In genomic region chr5:134506054-134507039, GRCh38 we compare ENCODE assay signal across 11 cellular contexts. TPM values are rescaled to one million over a fixed set of nuclear protein-coding genes. Genes with fewer than 3 reads are reported as not detected.
DNase-seq lines count a peak whose midpoint lies in the region; ATAC-seq and TF ChIP-seq lines count a peak whose summit lies in the region.
"Had no signal": no experiment of that assay in that cellular context is flagged by ENCODE, and none has a peak within 500 bp of the region (broad histone marks: within the 10 kb centered on the region; RNA-seq: fewer than 3 reads in every experiment).

No MANE protein-coding gene starts in this region.

- peaks cover 6% of the 10 kb centered on the region; the same call in 1 of the 2 replicates for H3F3A ChIP-seq in MM.1S (ENCODE audit: insufficient read depth, low read length)

- H3K27ac ChIP-seq in DND-41 (ENCODE audit: low read length) (0 out of 2 replicates have a peak overlapping the region, but pooled peaks have one; percentile 1), fibroblast of lung (ENCODE audit: insufficient read depth, low read length) (no peak overlapping the region), ovary (no peak overlapping the region), MM.1S (ENCODE audit: low read length) (no peak overlapping the region)

- TF ChIP-seq POLR2A in ovary (IDR thresholded peaks at IDR 0.05) = no peak

- peaks cover 28% of the 10 kb centered on the region for H3K4me1 ChIP-seq in DND-41 (ENCODE audit: insufficient read depth, low read length)
- peaks cover 23% of the 10 kb centered on the region for H3K4me1 ChIP-seq in fibroblast of lung (ENCODE audit: control insufficient read depth, extremely low read depth, insufficient read depth, low read length)
- H3K4me1 ChIP-seq in ovary (ENCODE audit: insufficient read depth) = peaks cover 7% of the 10 kb centered on the region
- peaks cover 12% of the 10 kb centered on the region for H3K4me1 ChIP-seq in MM.1S (ENCODE audit: low read length)

- DNase-seq in DND-41 = no peak
- peak; percentile 90 to 93 for DNase-seq in NCI-H526 (lab: John Stamatoyannopoulos, UW)
- peak in 1 of 2 donors; percentile 46 for DNase-seq in fibroblast of lung (ENCODE audit: low read depth in 2 of 2)
- DNase-seq in ovary = peak in 2 of 5 donors; percentile 38 to 39
- no peak for DNase-seq in MM.1S
- no peak for DNase-seq in GM13976 (ENCODE audit: low spot score)
- no peak for DNase-seq in DMS114 treated with DMSO at 0.1 percent for 48 hours (lab: John Stamatoyannopoulos, UW; ENCODE audit: unreplicated experiment)
- DNase-seq in central memory CD4-positive, alpha-beta T cell = no peak
- DNase-seq: activated CD4-positive, alpha-beta memory T cell treated with anti-CD3 and anti-CD28 coated beads for 36 hours; effector memory CD8-positive, alpha-beta T cell; NCI-H1417 had no signal

- H3K4me2 ChIP-seq in DND-41 (ENCODE audit: insufficient read depth, low read length) (no peak overlapping the region), fibroblast of lung (ENCODE audit: extremely low read depth, insufficient read depth, low read length) (no peak overlapping the region), MM.1S (ENCODE audit: low read depth, low read length) (no peak overlapping the region)

- H3K79me2 ChIP-seq in DND-41 (ENCODE audit: insufficient read depth, low read length) (no peaks in the 10 kb centered on the region), fibroblast of lung (ENCODE audit: control insufficient read depth, insufficient read depth, low read length) (no peaks in the 10 kb centered on the region), MM.1S (ENCODE audit: low read length) (no peaks in the 10 kb centered on the region)

- H3K4me3 ChIP-seq in DND-41 (ENCODE audit: low read depth in 1 of 2, low read length in 2 of 2) = no peak overlapping the region
- H3K4me3 ChIP-seq in fibroblast of lung (replicated peaks in 1 of 4; ENCODE audit: control extremely low read depth in 1 of 4, insufficient read depth in 1 of 4, low read depth in 3 of 4, low read length in 4 of 4) = no peak overlapping the region
- peak overlapping the region; percentile 22 for H3K4me3 ChIP-seq in ovary
- H3K4me3 ChIP-seq in MM.1S (ENCODE audit: low read length) = no peak overlapping the region

- no peak for ATAC-seq in DND-41 (ENCODE audit: insufficient read depth, low read depth)
- ATAC-seq: effector memory CD8-positive, alpha-beta T cell had no signal

- intact Hi-C loops in ovary (cut with DNase I) = no loop called here

- TF ChIP-seq EP300 in ovary (IDR thresholded peaks at IDR 0.05) = no peak

- WGBS in ovary, 3 donors = 66 to 69% (median 68%) methylated on average over 10 of the region's 10 CpGs

- no peaks in the 10 kb centered on the region for H3K9me3 ChIP-seq in DND-41 (ENCODE audit: insufficient read depth, low read length, severe bottlenecking)
- H3K9me3 ChIP-seq in fibroblast of lung (ENCODE audit: control insufficient read depth, insufficient read depth, low read depth, low read length) = no peaks in the 10 kb centered on the region
- no peaks in the 10 kb centered on the region for H3K9me3 ChIP-seq in ovary
- no peaks in the 10 kb centered on the region for H3K9me3 ChIP-seq in MM.1S (replicated peaks; ENCODE audit: insufficient read depth, low read length)

- H3K27me3 ChIP-seq in DND-41 (ENCODE audit: insufficient read depth, low read length, poor library complexity) (no peaks in the 10 kb centered on the region), fibroblast of lung (ENCODE audit: control insufficient read depth, insufficient read depth, low read length) (no peaks in the 10 kb centered on the region), ovary (no peaks in the 10 kb centered on the region), MM.1S (replicated peaks; ENCODE audit: insufficient read depth, low read length) (no peaks in the 10 kb centered on the region)

- H3K36me3 ChIP-seq in DND-41 (ENCODE audit: insufficient read depth, low read length) = no peaks in the 10 kb centered on the region
- no peaks in the 10 kb centered on the region for H3K36me3 ChIP-seq in fibroblast of lung (ENCODE audit: control insufficient read depth, insufficient read depth, low read length)
- no peaks in the 10 kb centered on the region for H3K36me3 ChIP-seq in ovary
- no peaks in the 10 kb centered on the region for H3K36me3 ChIP-seq in MM.1S (replicated peaks; ENCODE audit: insufficient read depth, low read length)

- in situ Hi-C loops in GM13976 (cut with MboI; ENCODE audit: low sequenced_read_pairs, unreplicated experiment) = no loop called here

- H4K20me1 ChIP-seq in DND-41 (ENCODE audit: insufficient read depth, low read length) = no peaks in the 10 kb centered on the region
- H4K20me1 ChIP-seq in fibroblast of lung (ENCODE audit: control insufficient read depth, extremely low read depth, insufficient read depth, low read length) = no peaks in the 10 kb centered on the region
- H4K20me1 ChIP-seq in MM.1S (ENCODE audit: insufficient read depth, low read length) = no peaks in the 10 kb centered on the region

- no peak overlapping the region for H2AFZ ChIP-seq in DND-41 (ENCODE audit: low read depth, low read length)
- H2AFZ ChIP-seq in fibroblast of lung (ENCODE audit: low read length) = peak overlapping the region; percentile 38
- no peak overlapping the region for H2AFZ ChIP-seq in MM.1S (ENCODE audit: low read length)

- no peak overlapping the region for H3K9ac ChIP-seq in DND-41 (ENCODE audit: low read depth, low read length)
- H3K9ac ChIP-seq in fibroblast of lung (ENCODE audit: insufficient read depth, low read length) = no peak overlapping the region
- no peak overlapping the region for H3K9ac ChIP-seq in MM.1S (ENCODE audit: low read length)

- no peaks in the 10 kb centered on the region for H3K9me2 ChIP-seq in MM.1S (replicated peaks; ENCODE audit: insufficient read depth, low read length)

- TF ChIP-seq CTCF in DND-41 (IDR thresholded peaks at IDR 0.05; ENCODE audit: borderline replicate concordance, extremely low read depth, low read length, poor library complexity, severe bottlenecking) (no peak), fibroblast of lung (conservative IDR thresholded peaks at IDR 0.05 in 1 of 2, IDR thresholded peaks at IDR 0.05 in 1 of 2; ENCODE audit: low read depth in 1 of 2, low read length in 2 of 2) (no peak), ovary (IDR thresholded peaks at IDR 0.05) (no peak), MM.1S (IDR thresholded peaks at IDR 0.05; ENCODE audit: low read length) (no peak), GM13976 (IDR thresholded peaks at IDR 0.05; ENCODE audit: borderline replicate concordance, control extremely low read depth, extremely low read depth, insufficient read depth, missing control alignments) (no peak)

RNA-seq across cellular contexts. Expression of gene JADE2, which starts 19.1 kb away (rescaled TPM):
- total RNA-seq in fibroblast of lung (23.6 and 45.9 TPM in 2 replicates), ovary (10 to 100 TPM; 31.4 to 82.9 (median 74.9) TPM)
- polyA plus RNA-seq in fibroblast of lung (10.0 and 20.2 TPM in 2 replicates), ovary (10 to 100 TPM; 23.2 to 28.1 TPM)
- polyA plus RNA-seq in fibroblast of lung (2012) = 11.7 and 22.0 TPM in 2 replicates
- 24.2 and 55.5 TPM in 2 replicates for polyA minus RNA-seq in fibroblast of lung (ENCODE audit: low replicate concordance)

Comparison
In these comparisons a context has a peak if more than half of its experiments do, and no peak if none do; other contexts are left out.
1. DNase-seq: peak in NCI-H526 (2 of 2); none in DND-41 (single experiment), MM.1S (single experiment), GM13976 (single experiment), DMS114 treated with DMSO at 0.1 percent for 48 hours (single experiment) and central memory CD4-positive, alpha-beta T cell (single experiment).